1 cellular context compared by ENCODE assay signal in the genomic region with DNA sequence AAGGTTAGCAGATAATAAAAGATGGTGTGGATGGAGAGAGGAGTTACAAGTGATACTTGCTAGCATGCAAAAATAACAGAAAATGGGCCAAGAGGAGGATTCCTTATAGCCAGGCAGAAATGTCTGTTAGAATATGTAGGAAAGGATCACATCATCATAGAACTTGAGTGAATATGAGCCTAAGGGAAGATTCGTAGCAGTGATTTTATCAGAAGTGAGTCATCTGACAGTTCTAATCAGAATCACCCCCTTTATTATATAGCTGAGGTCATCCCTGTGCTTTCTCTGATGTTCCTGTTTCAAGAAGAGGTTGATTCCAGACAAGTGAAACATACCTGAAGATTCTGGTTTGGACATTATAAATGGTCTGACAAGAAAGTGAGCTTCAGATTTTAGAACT.
TF ChIP-seq lines count a peak whose summit lies in the region.

No MANE protein-coding gene starts in this region.

TF ChIP-seq in HEK293T, 16 proteins besides CTCF, POLR2A, EP300 and RAD21 (continued from another document):
- TF ChIP-seq BHLHE40 (IDR thresholded peaks at IDR 0.05; ENCODE audit: borderline replicate concordance) (no peak), CTBP1 (IDR thresholded peaks at IDR 0.05; ENCODE audit: borderline replicate concordance) (no peak)
